ENCODE assay signal across 1 cellular context in the genomic region with DNA sequence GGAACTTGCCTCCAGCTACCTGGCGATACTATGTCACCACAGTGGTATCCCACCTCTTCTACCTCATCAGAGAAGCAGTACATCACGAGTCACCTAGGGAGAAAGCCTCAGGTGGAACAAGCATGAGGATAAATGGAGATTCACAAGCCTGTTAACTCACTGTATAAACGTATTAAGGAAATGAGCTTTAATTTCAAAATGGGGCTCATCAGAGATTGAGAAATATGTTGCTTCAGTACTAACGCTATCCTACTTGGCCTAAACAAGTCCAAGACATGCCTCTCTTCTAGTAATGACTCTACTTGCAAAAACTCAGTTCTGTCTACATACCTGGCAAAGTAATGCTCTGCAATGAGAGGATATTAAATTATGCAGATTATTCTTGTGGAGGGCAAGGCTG.
TF ChIP-seq lines count a peak whose summit lies in the region.

No MANE protein-coding gene starts in this region.

TF ChIP-seq in neural cell, 6 proteins besides CTCF, POLR2A, EP300 and RAD21:
- no peak for TF ChIP-seq EZH2 (IDR thresholded peaks at IDR 0.05; ENCODE audit: borderline replicate concordance, insufficient read depth, low read length, poor library complexity, severe bottlenecking)
- TF ChIP-seq, protein P1, sequence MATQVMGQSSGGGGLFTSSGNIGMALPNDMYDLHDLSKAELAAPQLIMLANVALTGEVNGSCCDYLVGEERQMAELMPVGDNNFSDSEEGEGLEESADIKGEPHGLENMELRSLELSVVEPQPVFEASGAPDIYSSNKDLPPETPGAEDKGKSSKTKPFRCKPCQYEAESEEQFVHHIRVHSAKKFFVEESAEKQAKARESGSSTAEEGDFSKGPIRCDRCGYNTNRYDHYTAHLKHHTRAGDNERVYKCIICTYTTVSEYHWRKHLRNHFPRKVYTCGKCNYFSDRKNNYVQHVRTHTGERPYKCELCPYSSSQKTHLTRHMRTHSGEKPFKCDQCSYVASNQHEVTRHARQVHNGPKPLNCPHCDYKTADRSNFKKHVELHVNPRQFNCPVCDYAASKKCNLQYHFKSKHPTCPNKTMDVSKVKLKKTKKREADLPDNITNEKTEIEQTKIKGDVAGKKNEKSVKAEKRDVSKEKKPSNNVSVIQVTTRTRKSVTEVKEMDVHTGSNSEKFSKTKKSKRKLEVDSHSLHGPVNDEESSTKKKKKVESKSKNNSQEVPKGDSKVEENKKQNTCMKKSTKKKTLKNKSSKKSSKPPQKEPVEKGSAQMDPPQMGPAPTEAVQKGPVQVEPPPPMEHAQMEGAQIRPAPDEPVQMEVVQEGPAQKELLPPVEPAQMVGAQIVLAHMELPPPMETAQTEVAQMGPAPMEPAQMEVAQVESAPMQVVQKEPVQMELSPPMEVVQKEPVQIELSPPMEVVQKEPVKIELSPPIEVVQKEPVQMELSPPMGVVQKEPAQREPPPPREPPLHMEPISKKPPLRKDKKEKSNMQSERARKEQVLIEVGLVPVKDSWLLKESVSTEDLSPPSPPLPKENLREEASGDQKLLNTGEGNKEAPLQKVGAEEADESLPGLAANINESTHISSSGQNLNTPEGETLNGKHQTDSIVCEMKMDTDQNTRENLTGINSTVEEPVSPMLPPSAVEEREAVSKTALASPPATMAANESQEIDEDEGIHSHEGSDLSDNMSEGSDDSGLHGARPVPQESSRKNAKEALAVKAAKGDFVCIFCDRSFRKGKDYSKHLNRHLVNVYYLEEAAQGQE (IDR thresholded peaks at IDR 0.05; ENCODE audit: borderline replicate concordance), result no peak
